Comparison of ENCODE assay signal across 9 cellular contexts in the genomic region with DNA sequence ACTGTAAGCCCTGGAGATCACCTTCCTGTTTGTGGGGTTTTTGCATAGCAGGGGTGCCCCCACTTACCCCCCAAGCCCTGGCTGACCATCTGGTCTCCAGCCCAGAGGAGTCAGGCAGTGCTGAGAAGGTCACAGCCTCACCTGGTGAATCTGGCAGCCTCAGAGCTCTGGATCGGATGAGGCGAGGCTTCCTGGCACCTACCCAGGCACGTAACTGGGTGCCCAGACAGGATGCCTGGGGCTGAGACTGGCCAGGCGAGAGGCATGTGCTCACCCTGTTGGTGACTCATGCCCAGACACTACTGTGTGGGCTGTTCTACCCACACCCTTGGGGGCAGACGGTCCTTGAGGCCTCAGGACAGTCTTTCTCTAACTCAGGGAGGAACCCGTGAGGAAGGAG. TPM values are rescaled to one million over a fixed set of nuclear protein-coding genes. Genes with fewer than 3 reads are reported as not detected.
DNase-seq lines count a peak whose midpoint lies in the region; ATAC-seq, FAIRE-seq and TF ChIP-seq lines count a peak whose summit lies in the region.
"Had no signal": no experiment of that assay in that cellular context is flagged by ENCODE, and none has a peak within 500 bp of the region (broad histone marks: within the 10 kb centered on the region; RNA-seq: fewer than 3 reads in every experiment).

No MANE protein-coding gene starts in this region.

- intact Hi-C loops in Right ventricle myocardium superior (cut with DNase I): no loop called here

- H3K9me3 ChIP-seq in HEK293 (ENCODE audit: control insufficient read depth, insufficient read depth, low read depth, low read length) (no peaks in the 10 kb centered on the region), small intestine (ENCODE audit: control insufficient read depth, low read depth) (no peaks in the 10 kb centered on the region)

- WGBS in small intestine, 3 donors: 12 to 45% (median 17%) methylated on average over 6 of the region's 6 CpGs

- H3K36me3 ChIP-seq in HEK293 (ENCODE audit: control insufficient read depth in 2 of 2, insufficient read depth in 1 of 2, low read length in 2 of 2) (no peaks in the 10 kb centered on the region), small intestine (ENCODE audit: control insufficient read depth in 2 of 2, insufficient read depth in 2 of 2, low read length in 2 of 2) (no peaks in the 10 kb centered on the region)

- no peaks in the 10 kb centered on the region for H3K27me3 ChIP-seq in small intestine (ENCODE audit: control insufficient read depth in 2 of 2, insufficient read depth in 2 of 2, low read length in 2 of 2)

- peak overlapping the region; percentile 55; the same call in 1 of the 2 replicates for H3K27ac ChIP-seq in HEK293 (ENCODE audit: extremely low read depth, low read depth, low read length)
- H3K27ac ChIP-seq in VCaP: peak overlapping the region; percentile 54
- H3K27ac ChIP-seq in small intestine (ENCODE audit: low read depth in 1 of 2, low read length in 1 of 2): peak overlapping the region in 1 of 2 donors; percentile 34

- no peak for DNase-seq in Right ventricle myocardium superior
- peak; percentile 79 for DNase-seq in small intestine
- no peak for DNase-seq in SHP77 (lab: John Stamatoyannopoulos, UW)
- DNase-seq in stimulated activated CD4-positive, alpha-beta T cell treated with anti-CD3 and anti-CD28 coated beads, Interleukin-4, amount 100 ng/mL, for 1 hour: no peak
- DNase-seq in left lobe of liver (ENCODE audit: low spot score): no peak

- TF ChIP-seq CTCF in HEK293 (tag by site-specific recombination; IDR thresholded peaks at IDR 0.05) (no peak), VCaP (conservative IDR thresholded peaks at IDR 0.05) (no peak)

- no peak for FAIRE-seq in small intestine (lab: Jason Lieb, UNC)

- peak; percentile 51 for ATAC-seq in Right ventricle myocardium superior (ENCODE audit: poor library complexity)
- no peak for ATAC-seq in GM18505 (IDR thresholded peaks at IDR 0.05; ENCODE audit: unreplicated experiment)
- no peak for ATAC-seq in left lobe of liver

- H3K4me3 ChIP-seq in HEK293 (ENCODE audit: low read depth, low read length) (no peak overlapping the region), small intestine (ENCODE audit: low read depth in 1 of 2, low read length in 2 of 2) (no peak overlapping the region)

- H3K4me1 ChIP-seq in HEK293 (ENCODE audit: control insufficient read depth, insufficient read depth, low read length) (peaks cover 14% of the 10 kb centered on the region), small intestine (ENCODE audit: control insufficient read depth in 2 of 2, insufficient read depth in 1 of 2, low read depth in 1 of 2, low read length in 1 of 2) (peaks cover 0 to 2% of the 10 kb centered on the region in 2 donors)

- POLR2A ChIA-PET in HEK293 (lab: Yijun Ruan, JAX): interaction anchor here (0.6 to 3.2 kb wide), 3 partner anchors 21 to 35 kb away, joined by 4 to 12 read pairs (median 10); no protein-coding TSS in a partner anchor

- no peak for TF ChIP-seq POLR2A in GM18505 (IDR thresholded peaks at IDR 0.05; ENCODE audit: borderline replicate concordance, extremely low read depth, insufficient read depth, insufficient read length)

- CTCF ChIA-PET in HEK293 (lab: Yijun Ruan, JAX): interaction anchor here (0.7 to 11.3 kb wide), 5 partner anchors 11 to 137 kb away, joined by 3 to 281 read pairs (median 4); a partner anchor contains a TSS

TF ChIP-seq in HEK293, 187 proteins besides CTCF, POLR2A, EP300 and RAD21 (continues in another document):
- TF ChIP-seq SP2 (tag by site-specific recombination; IDR thresholded peaks at IDR 0.05) (peak; percentile 29), OSR2 (tag by site-specific recombination; IDR thresholded peaks at IDR 0.05) (peak; percentile 45), ZNF843 (tag by site-specific recombination; IDR thresholded peaks at IDR 0.05) (peak; percentile 37; the same call in 1 of the 2 replicates), EGR2 (tag by site-specific recombination; IDR thresholded peaks at IDR 0.05; ENCODE audit: low read depth) (peak; percentile 95), SP7 (tag by site-specific recombination; IDR thresholded peaks at IDR 0.05) (peak; percentile 55), ZNF423 (tag by site-specific recombination; IDR thresholded peaks at IDR 0.05) (peak; percentile 47), ZNF629 (tag by site-specific recombination; IDR thresholded peaks at IDR 0.05) (peak; percentile 39), ZSCAN16 (tag by site-specific recombination; IDR thresholded peaks at IDR 0.05) (no peak), ZNF114 (tag by site-specific recombination; IDR thresholded peaks at IDR 0.05) (no peak)
- TF ChIP-seq, protein P1, sequence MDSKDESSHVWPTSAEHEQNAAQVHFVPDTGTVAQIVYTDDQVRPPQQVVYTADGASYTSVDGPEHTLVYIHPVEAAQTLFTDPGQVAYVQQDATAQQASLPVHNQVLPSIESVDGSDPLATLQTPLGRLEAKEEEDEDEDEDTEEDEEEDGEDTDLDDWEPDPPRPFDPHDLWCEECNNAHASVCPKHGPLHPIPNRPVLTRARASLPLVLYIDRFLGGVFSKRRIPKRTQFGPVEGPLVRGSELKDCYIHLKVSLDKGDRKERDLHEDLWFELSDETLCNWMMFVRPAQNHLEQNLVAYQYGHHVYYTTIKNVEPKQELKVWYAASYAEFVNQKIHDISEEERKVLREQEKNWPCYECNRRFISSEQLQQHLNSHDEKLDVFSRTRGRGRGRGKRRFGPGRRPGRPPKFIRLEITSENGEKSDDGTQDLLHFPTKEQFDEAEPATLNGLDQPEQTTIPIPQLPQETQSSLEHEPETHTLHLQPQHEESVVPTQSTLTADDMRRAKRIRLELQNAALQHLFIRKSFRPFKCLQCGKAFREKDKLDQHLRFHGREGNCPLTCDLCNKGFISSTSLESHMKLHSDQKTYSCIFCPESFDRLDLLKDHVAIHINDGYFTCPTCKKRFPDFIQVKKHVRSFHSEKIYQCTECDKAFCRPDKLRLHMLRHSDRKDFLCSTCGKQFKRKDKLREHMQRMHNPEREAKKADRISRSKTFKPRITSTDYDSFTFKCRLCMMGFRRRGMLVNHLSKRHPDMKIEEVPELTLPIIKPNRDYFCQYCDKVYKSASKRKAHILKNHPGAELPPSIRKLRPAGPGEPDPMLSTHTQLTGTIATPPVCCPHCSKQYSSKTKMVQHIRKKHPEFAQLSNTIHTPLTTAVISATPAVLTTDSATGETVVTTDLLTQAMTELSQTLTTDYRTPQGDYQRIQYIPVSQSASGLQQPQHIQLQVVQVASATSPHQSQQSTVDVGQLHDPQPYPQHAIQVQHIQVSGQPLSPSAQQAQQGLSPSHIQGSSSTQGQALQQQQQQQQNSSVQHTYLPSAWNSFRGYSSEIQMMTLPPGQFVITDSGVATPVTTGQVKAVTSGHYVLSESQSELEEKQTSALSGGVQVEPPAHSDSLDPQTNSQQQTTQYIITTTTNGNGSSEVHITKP (tag by site-specific recombination; IDR thresholded peaks at IDR 0.05): peak; percentile 59
- TF ChIP-seq, protein P2, sequence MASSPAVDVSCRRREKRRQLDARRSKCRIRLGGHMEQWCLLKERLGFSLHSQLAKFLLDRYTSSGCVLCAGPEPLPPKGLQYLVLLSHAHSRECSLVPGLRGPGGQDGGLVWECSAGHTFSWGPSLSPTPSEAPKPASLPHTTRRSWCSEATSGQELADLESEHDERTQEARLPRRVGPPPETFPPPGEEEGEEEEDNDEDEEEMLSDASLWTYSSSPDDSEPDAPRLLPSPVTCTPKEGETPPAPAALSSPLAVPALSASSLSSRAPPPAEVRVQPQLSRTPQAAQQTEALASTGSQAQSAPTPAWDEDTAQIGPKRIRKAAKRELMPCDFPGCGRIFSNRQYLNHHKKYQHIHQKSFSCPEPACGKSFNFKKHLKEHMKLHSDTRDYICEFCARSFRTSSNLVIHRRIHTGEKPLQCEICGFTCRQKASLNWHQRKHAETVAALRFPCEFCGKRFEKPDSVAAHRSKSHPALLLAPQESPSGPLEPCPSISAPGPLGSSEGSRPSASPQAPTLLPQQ (tag by site-specific recombination; IDR thresholded peaks at IDR 0.05): 0 out of 2 replicates have a peak, but pooled peaks have one; percentile 22
- TF ChIP-seq, protein P3, sequence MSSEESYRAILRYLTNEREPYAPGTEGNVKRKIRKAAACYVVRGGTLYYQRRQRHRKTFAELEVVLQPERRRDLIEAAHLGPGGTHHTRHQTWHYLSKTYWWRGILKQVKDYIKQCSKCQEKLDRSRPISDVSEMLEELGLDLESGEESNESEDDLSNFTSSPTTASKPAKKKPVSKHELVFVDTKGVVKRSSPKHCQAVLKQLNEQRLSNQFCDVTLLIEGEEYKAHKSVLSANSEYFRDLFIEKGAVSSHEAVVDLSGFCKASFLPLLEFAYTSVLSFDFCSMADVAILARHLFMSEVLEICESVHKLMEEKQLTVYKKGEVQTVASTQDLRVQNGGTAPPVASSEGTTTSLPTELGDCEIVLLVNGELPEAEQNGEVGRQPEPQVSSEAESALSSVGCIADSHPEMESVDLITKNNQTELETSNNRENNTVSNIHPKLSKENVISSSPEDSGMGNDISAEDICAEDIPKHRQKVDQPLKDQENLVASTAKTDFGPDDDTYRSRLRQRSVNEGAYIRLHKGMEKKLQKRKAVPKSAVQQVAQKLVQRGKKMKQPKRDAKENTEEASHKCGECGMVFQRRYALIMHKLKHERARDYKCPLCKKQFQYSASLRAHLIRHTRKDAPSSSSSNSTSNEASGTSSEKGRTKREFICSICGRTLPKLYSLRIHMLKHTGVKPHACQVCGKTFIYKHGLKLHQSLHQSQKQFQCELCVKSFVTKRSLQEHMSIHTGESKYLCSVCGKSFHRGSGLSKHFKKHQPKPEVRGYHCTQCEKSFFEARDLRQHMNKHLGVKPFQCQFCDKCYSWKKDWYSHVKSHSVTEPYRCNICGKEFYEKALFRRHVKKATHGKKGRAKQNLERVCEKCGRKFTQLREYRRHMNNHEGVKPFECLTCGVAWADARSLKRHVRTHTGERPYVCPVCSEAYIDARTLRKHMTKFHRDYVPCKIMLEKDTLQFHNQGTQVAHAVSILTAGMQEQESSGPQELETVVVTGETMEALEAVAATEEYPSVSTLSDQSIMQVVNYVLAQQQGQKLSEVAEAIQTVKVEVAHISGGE (tag by site-specific recombination; conservative IDR thresholded peaks at IDR 0.05; ENCODE audit: low read depth): no peak

RNA-seq across cellular contexts. Expression of a gene that starts 15.2 kb away (rescaled TPM):
- total RNA-seq in Right ventricle myocardium superior (not detected), left lobe of liver (not detected)
- under 1 TPM in 1 of 3 donors, not detected in 2; 0.04 TPM for polyA plus RNA-seq in small intestine
- polyA plus RNA-seq: neural cell had no signal

RNA-seq across cellular contexts. Expression of a gene that starts 28.7 kb away (rescaled TPM):
- total RNA-seq in Right ventricle myocardium superior: not detected
- under 1 TPM in 2 of 3 donors, not detected in 1; 0.10 to 0.27 TPM for polyA plus RNA-seq in small intestine
- not detected for total RNA-seq in left lobe of liver
